In genomic region chr2:230472619-230473018, GRCh38 we compare ENCODE assay signal across 9 cellular contexts. TPM values are rescaled to one million over a fixed set of nuclear protein-coding genes. Genes with fewer than 3 reads are reported as not detected.
DNase-seq lines count a peak whose midpoint lies in the region; ATAC-seq and TF ChIP-seq lines count a peak whose summit lies in the region.
"Had no signal": no experiment of that assay in that cellular context is flagged by ENCODE, and none has a peak within 500 bp of the region (broad histone marks: within the 10 kb centered on the region; RNA-seq: fewer than 3 reads in every experiment).

No MANE protein-coding gene starts in this region.

- intact Hi-C loops in testis (cut with DNase I; ENCODE audit: low total_unique reads), result no loop called here

- peaks cover 33% of the 10 kb centered on the region for H3K4me1 Mint-ChIP-seq in T-helper 17 cell

- no peaks in the 10 kb centered on the region for H3K9me3 ChIP-seq in T-helper 17 cell (ENCODE audit: control insufficient read depth, low read length, poor library complexity, severe bottlenecking)
- H3K9me3 ChIP-seq in testis, result no peaks in the 10 kb centered on the region
- no peaks in the 10 kb centered on the region for H3K9me3 ChIP-seq in effector memory CD4-positive, alpha-beta T cell (ENCODE audit: control insufficient read depth, low read length)

- peak; percentile 74 for DNase-seq in SIG-M5 treated with dmso at 0.1 percent for 504 hours (lab: John Stamatoyannopoulos, UW; ENCODE audit: unreplicated experiment)
- DNase-seq in SIG-M5 (lab: John Stamatoyannopoulos, UW), result no peak
- DNase-seq in T-helper 17 cell, result no peak
- peak; percentile 89 for DNase-seq in epithelial cell of proximal tubule (ENCODE audit: low read depth)
- peak; percentile 13 for DNase-seq in stimulated activated naive CD4-positive, alpha-beta T cell treated with Interleukin-2 at 50 U/mL for 16 hours (lab: John Stamatoyannopoulos, UW)
- DNase-seq in testis, result no peak
- no peak for DNase-seq in effector memory CD4-positive, alpha-beta T cell

- no peaks in the 10 kb centered on the region for H3K27me3 ChIP-seq in testis
- no peaks in the 10 kb centered on the region for H3K27me3 ChIP-seq in effector memory CD4-positive, alpha-beta T cell (replicated peaks; ENCODE audit: control insufficient read depth, insufficient read depth, low read length, poor library complexity, severe bottlenecking)
- H3K27me3 ChIP-seq: BLaER1 had no signal

- no peak overlapping the region for H3K27ac ChIP-seq in testis
- H3K27ac ChIP-seq in effector memory CD4-positive, alpha-beta T cell (ENCODE audit: insufficient read depth, low read length, poor library complexity, severe bottlenecking), result no peak overlapping the region
- H3K27ac ChIP-seq: BLaER1 had no signal

- no peak for TF ChIP-seq POLR2A in testis (IDR thresholded peaks at IDR 0.05)

- ATAC-seq in T-helper 17 cell (peak; percentile 57), HG03571 (IDR thresholded peaks at IDR 0.05; ENCODE audit: unreplicated experiment) (no peak)

- H3K4me3 ChIP-seq in epithelial cell of proximal tubule (ENCODE audit: low read depth, low read length) (no peak overlapping the region), testis (no peak overlapping the region)
- no peak overlapping the region for H3K4me3 ChIP-seq in effector memory CD4-positive, alpha-beta T cell (ENCODE audit: insufficient read depth, low read depth, low read length, poor library complexity, severe bottlenecking)
- H3K4me3 ChIP-seq: BLaER1 had no signal

- TF ChIP-seq CTCF in epithelial cell of proximal tubule (conservative IDR thresholded peaks at IDR 0.05; ENCODE audit: low read depth, low read length) (no peak), testis (IDR thresholded peaks at IDR 0.05) (no peak)

- peak overlapping the region; percentile 74 for H3K27ac Mint-ChIP-seq in T-helper 17 cell

- H3K36me3 ChIP-seq in testis (ENCODE audit: low read depth, missing control alignments), result no peaks in the 10 kb centered on the region
- peaks cover 40% of the 10 kb centered on the region for H3K36me3 ChIP-seq in effector memory CD4-positive, alpha-beta T cell (ENCODE audit: control insufficient read depth, insufficient read depth, low read length)

- H3K27me3 Mint-ChIP-seq in T-helper 17 cell, result no peaks in the 10 kb centered on the region

- H3K4me1 ChIP-seq in testis, result no peaks in the 10 kb centered on the region
- peaks cover 8% of the 10 kb centered on the region for H3K4me1 ChIP-seq in effector memory CD4-positive, alpha-beta T cell (ENCODE audit: control insufficient read depth, insufficient read depth, low read length, poor library complexity, severe bottlenecking)
- H3K4me1 ChIP-seq: BLaER1 had no signal

- peaks cover 25% of the 10 kb centered on the region for H3K36me3 Mint-ChIP-seq in T-helper 17 cell (ENCODE audit: low read depth)

- peak overlapping the region; percentile 64 for H3K4me3 Mint-ChIP-seq in T-helper 17 cell

RNA-seq across cellular contexts. Expression of gene SP100, which starts 56.6 kb away (rescaled TPM):
- total RNA-seq in T-helper 17 cell (100 to 1,000 TPM; 220 to 246 TPM), epithelial cell of proximal tubule (30.3 and 34.4 TPM in 2 replicates), testis (10 to 100 TPM; 26.8 to 43.7 TPM)
- 15.2 TPM for polyA plus RNA-seq in testis (ENCODE audit: insufficient read depth, low read depth, low replicate concordance)

Comparison
In these comparisons a context has a peak if more than half of its experiments do, and no peak if none do; other contexts are left out.
1. DNase-seq: peak in SIG-M5 treated with dmso at 0.1 percent for 504 hours (single experiment), epithelial cell of proximal tubule (single experiment) and stimulated activated naive CD4-positive, alpha-beta T cell treated with Interleukin-2 at 50 U/mL for 16 hours (single experiment); none in SIG-M5 (single experiment), T-helper 17 cell (0 of 3), testis (single experiment) and effector memory CD4-positive, alpha-beta T cell (0 of 3).